ENCODE assay signal across 25 cellular contexts in the genomic region with DNA sequence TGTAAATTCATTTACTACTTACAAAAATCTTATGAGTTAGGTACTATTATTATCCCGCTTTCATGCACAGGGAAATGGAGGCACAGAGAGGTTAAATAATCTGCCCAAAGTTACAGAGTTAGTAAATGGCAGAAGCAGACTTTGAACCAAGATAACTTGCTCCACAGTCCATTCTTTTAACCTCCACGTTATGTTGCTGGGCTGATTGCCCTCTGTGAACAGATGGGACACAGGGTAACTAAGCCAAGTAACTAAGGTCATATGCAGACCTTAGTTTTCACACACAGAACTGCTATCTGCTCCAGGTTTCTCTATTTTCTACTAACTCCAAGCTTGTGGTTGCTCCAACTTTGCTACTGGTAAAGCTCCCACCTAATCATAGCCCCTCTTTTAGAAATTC.
"Had no signal": no experiment of that assay in that cellular context is flagged by ENCODE, and none has a peak within 500 bp of the region (broad histone marks: within the 10 kb centered on the region; RNA-seq: fewer than 3 reads in every experiment).

No MANE protein-coding gene starts in this region.

- FAIRE-seq: endometrium, islet of Langerhans, keratinocyte had no signal

- H3K4me3 ChIP-seq: colonic mucosa, esophagus squamous epithelium, gastrocnemius medialis, heart right ventricle, left lung, lower lobe of right lung, mucosa of descending colon had no signal

- H3K4me1 ChIP-seq: colonic mucosa, esophagus squamous epithelium, gastrocnemius medialis, heart right ventricle, left lung, lower lobe of right lung had no signal

- ATAC-seq: effector memory CD8-positive, alpha-beta T cell; esophagus mucosa; gastrocnemius medialis; heart right ventricle; left colon; left lung; lower lobe of right lung; mucosa of descending colon had no signal

- H3K27ac ChIP-seq: colonic mucosa, epithelial cell of prostate, esophagus squamous epithelium, gastrocnemius medialis, heart right ventricle, left lung, lower lobe of right lung had no signal

- H3K27me3 ChIP-seq: colonic mucosa, esophagus squamous epithelium, gastrocnemius medialis, heart right ventricle, left lung had no signal

- DNase-seq: colonic mucosa; cortex of kidney; effector CD8-positive, alpha-beta T cell; effector memory CD8-positive, alpha-beta T cell; endodermal cell; erythroblast; esophagus squamous epithelium; foreskin fibroblast; foreskin melanocyte; gastrocnemius medialis; glutamatergic neuron; head of caudate nucleus; heart right ventricle; hippocampal formation; left colon; left lung; lower lobe of right lung; mesenchymal stem cell; mucosa of descending colon; naive B cell had no signal

- H3K36me3 ChIP-seq: colonic mucosa, esophagus squamous epithelium, gastrocnemius medialis, heart right ventricle, left lung, lower lobe of right lung had no signal

- H3K9me3 ChIP-seq: colonic mucosa, esophagus squamous epithelium, gastrocnemius medialis, lower lobe of right lung, mucosa of descending colon had no signal
